ENCODE assay signal across 27 cellular contexts in the genomic region with DNA sequence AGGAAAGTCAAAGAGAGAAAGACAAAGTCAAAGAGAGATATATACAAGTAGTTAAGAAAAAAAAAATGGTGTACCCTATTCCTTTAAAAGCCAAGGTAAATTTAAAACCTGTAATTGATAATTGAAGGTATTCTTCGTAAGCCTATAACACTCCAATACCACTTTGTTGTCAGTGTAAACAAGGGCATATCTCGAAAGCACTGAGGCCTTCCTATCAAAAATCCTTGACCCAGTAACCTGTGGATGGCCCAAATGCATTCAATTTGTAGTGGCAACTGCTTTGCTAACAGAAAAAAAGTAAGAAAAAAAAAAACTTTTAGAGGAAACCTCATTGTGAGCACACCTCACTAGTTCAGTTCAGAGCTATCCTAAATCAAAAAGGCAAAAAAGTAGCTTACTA. TPM values are rescaled to one million over a fixed set of nuclear protein-coding genes. Genes with fewer than 3 reads are reported as not detected.
DNase-seq lines count a peak whose midpoint lies in the region; ATAC-seq, FAIRE-seq and TF ChIP-seq lines count a peak whose summit lies in the region.
"Had no signal": no experiment of that assay in that cellular context is flagged by ENCODE, and none has a peak within 500 bp of the region (broad histone marks: within the 10 kb centered on the region; RNA-seq: fewer than 3 reads in every experiment).

No MANE protein-coding gene starts in this region.

- H3K4me2 ChIP-seq in osteoblast (ENCODE audit: insufficient read depth, low read length) = no peak overlapping the region
- H3K4me2 ChIP-seq: hepatocyte had no signal

- H3K4me1 Mint-ChIP-seq in activated naive CD4-positive, alpha-beta T cell treated with anti-CD3 and anti-CD28 coated beads, Interleukin-2, amount 10 ng/mL, durations not matched to agents 7 days and 5 days = peaks cover 22% of the 10 kb centered on the region
- peaks cover 17% of the 10 kb centered on the region for H3K4me1 Mint-ChIP-seq in activated naive CD4-positive, alpha-beta T cell treated with anti-CD3 and anti-CD28 coated beads for 36 hours (ENCODE audit: low read depth)
- peaks cover 25% of the 10 kb centered on the region for H3K4me1 Mint-ChIP-seq in activated T-helper 17 cell treated with anti-CD3 and anti-CD28 coated beads, Interleukin-2, amount 50 U/mL, for 72 hours
- peaks cover 53% of the 10 kb centered on the region for H3K4me1 Mint-ChIP-seq in stimulated activated effector memory CD8-positive, alpha-beta T cell treated with anti-CD3 and anti-CD28 coated beads, Interleukin-12 subunit alpha, Interleukin-12 subunit beta, amount 100 ng/mL, for 72 hours
- H3K4me1 Mint-ChIP-seq: mesothelial cell of epicardium had no signal

- peak overlapping the region; percentile 62 for H3K27ac Mint-ChIP-seq in activated naive CD4-positive, alpha-beta T cell treated with anti-CD3 and anti-CD28 coated beads, Interleukin-2, amount 10 ng/mL, durations not matched to agents 7 days and 5 days
- no peak overlapping the region for H3K27ac Mint-ChIP-seq in activated naive CD4-positive, alpha-beta T cell treated with anti-CD3 and anti-CD28 coated beads for 36 hours
- H3K27ac Mint-ChIP-seq in activated T-helper 17 cell treated with anti-CD3 and anti-CD28 coated beads, Interleukin-2, amount 50 U/mL, for 72 hours = peak overlapping the region; percentile 76
- peak overlapping the region; percentile 92 for H3K27ac Mint-ChIP-seq in stimulated activated effector memory CD8-positive, alpha-beta T cell treated with anti-CD3 and anti-CD28 coated beads, Interleukin-12 subunit alpha, Interleukin-12 subunit beta, amount 100 ng/mL, for 72 hours
- H3K27ac Mint-ChIP-seq: mesothelial cell of epicardium had no signal

- no peaks in the 10 kb centered on the region for H4K20me1 ChIP-seq in osteoblast (ENCODE audit: insufficient read depth, low read length)

- no peak for DNase-seq in activated naive CD4-positive, alpha-beta T cell treated with anti-CD3 and anti-CD28 coated beads, Interleukin-2, amount 10 ng/mL, durations not matched to agents 7 days and 5 days
- no peak for DNase-seq in activated naive CD4-positive, alpha-beta T cell treated with anti-CD3 and anti-CD28 coated beads for 36 hours
- DNase-seq in GM12892 (ENCODE audit: insufficient read length) (no peak), SIG-M5 (lab: John Stamatoyannopoulos, UW) (no peak), osteoblast (ENCODE audit: insufficient read length, low spot score, missing footprints) (no peak), NCI-H1105 treated with DMSO at 0.1 percent for 48 hours (lab: John Stamatoyannopoulos, UW) (no peak)
- DNase-seq in stimulated activated effector memory CD8-positive, alpha-beta T cell treated with anti-CD3 and anti-CD28 coated beads, Interleukin-12 subunit alpha, Interleukin-12 subunit beta, amount 100 ng/mL, for 72 hours (ENCODE audit: low spot score in 2 of 2) = no peak
- DNase-seq: ACHN; activated CD8-positive, alpha-beta memory T cell treated with anti-CD3 and anti-CD28 coated beads for 24 hours; C1 segment of cervical spinal cord; DMS 273 treated with DMSO at 0.1 percent for 48 hours; foreskin keratinocyte; naive thymus-derived CD8-positive, alpha-beta T cell; NCI-H2107; NCI-H446; NCI-H82; OCI-M1; spleen; stimulated activated CD4-positive, alpha-beta T cell treated with anti-CD3 and anti-CD28 coated beads, Interleukin-2, amount 100 ng/mL, for 48 hours; stimulated activated naive CD4-positive, alpha-beta T cell had no signal

- no peak overlapping the region for H3K27ac ChIP-seq in osteoblast (ENCODE audit: low read depth, low read length)
- H3K27ac ChIP-seq: foreskin keratinocyte, hepatocyte, thoracic aorta, vagina had no signal

- CTCF ChIA-PET in activated naive CD4-positive, alpha-beta T cell treated with anti-CD3 and anti-CD28 coated beads, Interleukin-2, amount 10 ng/mL, durations not matched to agents 7 days and 5 days (lab: Charles Lee) = no interaction called here
- CTCF ChIA-PET in activated naive CD4-positive, alpha-beta T cell treated with anti-CD3 and anti-CD28 coated beads for 36 hours (lab: Charles Lee) = interaction anchor here (0.7 kb wide), 1 partner anchor 623 kb away, joined by 4 read pairs; no protein-coding TSS in a partner anchor

- peaks cover 30% of the 10 kb centered on the region for H3K9me3 Mint-ChIP-seq in activated naive CD4-positive, alpha-beta T cell treated with anti-CD3 and anti-CD28 coated beads, Interleukin-2, amount 10 ng/mL, durations not matched to agents 7 days and 5 days
- H3K9me3 Mint-ChIP-seq in activated naive CD4-positive, alpha-beta T cell treated with anti-CD3 and anti-CD28 coated beads for 36 hours = peaks cover 6% of the 10 kb centered on the region
- H3K9me3 Mint-ChIP-seq in activated T-helper 17 cell treated with anti-CD3 and anti-CD28 coated beads, Interleukin-2, amount 50 U/mL, for 72 hours = peaks cover 6% of the 10 kb centered on the region
- H3K9me3 Mint-ChIP-seq in stimulated activated effector memory CD8-positive, alpha-beta T cell treated with anti-CD3 and anti-CD28 coated beads, Interleukin-12 subunit alpha, Interleukin-12 subunit beta, amount 100 ng/mL, for 72 hours = peaks cover 3% of the 10 kb centered on the region

- H3K4me3 Mint-ChIP-seq in activated naive CD4-positive, alpha-beta T cell treated with anti-CD3 and anti-CD28 coated beads, Interleukin-2, amount 10 ng/mL, durations not matched to agents 7 days and 5 days = no peak overlapping the region
- no peak overlapping the region for H3K4me3 Mint-ChIP-seq in activated naive CD4-positive, alpha-beta T cell treated with anti-CD3 and anti-CD28 coated beads for 36 hours
- H3K4me3 Mint-ChIP-seq in activated T-helper 17 cell treated with anti-CD3 and anti-CD28 coated beads, Interleukin-2, amount 50 U/mL, for 72 hours = peak overlapping the region; percentile 77
- peak overlapping the region; percentile 86 for H3K4me3 Mint-ChIP-seq in stimulated activated effector memory CD8-positive, alpha-beta T cell treated with anti-CD3 and anti-CD28 coated beads, Interleukin-12 subunit alpha, Interleukin-12 subunit beta, amount 100 ng/mL, for 72 hours
- H3K4me3 Mint-ChIP-seq: mesothelial cell of epicardium had no signal

- H3K9me3 ChIP-seq in osteoblast (ENCODE audit: low read depth, low read length) = no peaks in the 10 kb centered on the region
- H3K9me3 ChIP-seq: spleen, thoracic aorta, vagina had no signal

- H3K36me3 Mint-ChIP-seq in activated naive CD4-positive, alpha-beta T cell treated with anti-CD3 and anti-CD28 coated beads, Interleukin-2, amount 10 ng/mL, durations not matched to agents 7 days and 5 days = peaks cover 18% of the 10 kb centered on the region
- peaks cover 3% of the 10 kb centered on the region for H3K36me3 Mint-ChIP-seq in activated naive CD4-positive, alpha-beta T cell treated with anti-CD3 and anti-CD28 coated beads for 36 hours (ENCODE audit: low read depth)
- no peaks in the 10 kb centered on the region for H3K36me3 Mint-ChIP-seq in activated T-helper 17 cell treated with anti-CD3 and anti-CD28 coated beads, Interleukin-2, amount 50 U/mL, for 72 hours (ENCODE audit: low read depth)
- H3K36me3 Mint-ChIP-seq in stimulated activated effector memory CD8-positive, alpha-beta T cell treated with anti-CD3 and anti-CD28 coated beads, Interleukin-12 subunit alpha, Interleukin-12 subunit beta, amount 100 ng/mL, for 72 hours = peaks cover 19% of the 10 kb centered on the region

- H3K4me1 ChIP-seq in osteoblast (ENCODE audit: insufficient read depth, low read length) = no peaks in the 10 kb centered on the region
- H3K4me1 ChIP-seq: foreskin keratinocyte, vagina had no signal

- peak; percentile 51 for FAIRE-seq in GM12892 (lab: Jason Lieb, UNC)

- no peak overlapping the region for H2AFZ ChIP-seq in osteoblast (ENCODE audit: low read length)
- H2AFZ ChIP-seq: hepatocyte had no signal

- H3K36me3 ChIP-seq in osteoblast (ENCODE audit: insufficient read depth, low read length) = no peaks in the 10 kb centered on the region
- H3K36me3 ChIP-seq: spleen, thoracic aorta, vagina had no signal

- ATAC-seq in activated T-helper 17 cell treated with anti-CD3 and anti-CD28 coated beads, Interleukin-2, amount 50 U/mL, for 72 hours (replicated peaks) = no peak
- no peak for ATAC-seq in stimulated activated effector memory CD8-positive, alpha-beta T cell treated with anti-CD3 and anti-CD28 coated beads, Interleukin-12 subunit alpha, Interleukin-12 subunit beta, amount 100 ng/mL, for 72 hours
- ATAC-seq: esophagus mucosa; foreskin keratinocyte; left lobe of liver; naive thymus-derived CD8-positive, alpha-beta T cell had no signal

- H3K27me3 ChIP-seq in osteoblast (ENCODE audit: insufficient read depth, low read length) = no peaks in the 10 kb centered on the region
- H3K27me3 ChIP-seq: foreskin keratinocyte, hepatocyte, spleen, vagina had no signal

- TF ChIP-seq POLR2A in GM12892 (IDR thresholded peaks at IDR 0.05; ENCODE audit: low read depth, low read length) = no peak

- H3K27me3 Mint-ChIP-seq in activated naive CD4-positive, alpha-beta T cell treated with anti-CD3 and anti-CD28 coated beads, Interleukin-2, amount 10 ng/mL, durations not matched to agents 7 days and 5 days = no peaks in the 10 kb centered on the region
- no peaks in the 10 kb centered on the region for H3K27me3 Mint-ChIP-seq in activated naive CD4-positive, alpha-beta T cell treated with anti-CD3 and anti-CD28 coated beads for 36 hours (ENCODE audit: low read depth)
- no peaks in the 10 kb centered on the region for H3K27me3 Mint-ChIP-seq in activated T-helper 17 cell treated with anti-CD3 and anti-CD28 coated beads, Interleukin-2, amount 50 U/mL, for 72 hours
- H3K27me3 Mint-ChIP-seq: naive thymus-derived CD8-positive, alpha-beta T cell had no signal

- H3K79me2 ChIP-seq in osteoblast (ENCODE audit: insufficient read depth, low read length) = no peaks in the 10 kb centered on the region
- H3K79me2 ChIP-seq: hepatocyte had no signal

- intact Hi-C loops in activated naive CD4-positive, alpha-beta T cell treated with anti-CD3 and anti-CD28 coated beads for 36 hours (cut with micrococcal nuclease) = no loop called here

- H3K4me3 ChIP-seq in osteoblast (ENCODE audit: insufficient read depth, low read length) = no peak overlapping the region
- H3K4me3 ChIP-seq: hepatocyte, thoracic aorta, vagina had no signal

- TF ChIP-seq CTCF in osteoblast (IDR thresholded peaks at IDR 0.05; ENCODE audit: extremely low read depth, low read depth, low read length) = no peak

RNA-seq across cellular contexts. Expression of a gene that starts 39.3 kb away (rescaled TPM):
- 1 to 10 TPM; 1.0 to 2.3 TPM for total RNA-seq in activated naive CD4-positive, alpha-beta T cell treated with anti-CD3 and anti-CD28 coated beads for 36 hours
- polyA plus RNA-seq in GM12892 (2012; ENCODE audit: missing spikeins) = 0.68 TPM
- 1 to 10 TPM; 1.4 to 1.5 TPM for total RNA-seq in activated T-helper 17 cell treated with anti-CD3 and anti-CD28 coated beads, Interleukin-2, amount 50 U/mL, for 72 hours
- 0.72 and 3.5 TPM in 2 replicates for total RNA-seq in osteoblast

Comparison
In these comparisons a context has a peak if more than half of its experiments do, and no peak if none do; other contexts are left out.
1. H3K4me3 Mint-ChIP-seq: peak in activated T-helper 17 cell treated with anti-CD3 and anti-CD28 coated beads, Interleukin-2, amount 50 U/mL, for 72 hours (single experiment) and stimulated activated effector memory CD8-positive, alpha-beta T cell treated with anti-CD3 and anti-CD28 coated beads, Interleukin-12 subunit alpha, Interleukin-12 subunit beta, amount 100 ng/mL, for 72 hours (single experiment); none in activated naive CD4-positive, alpha-beta T cell treated with anti-CD3 and anti-CD28 coated beads, Interleukin-2, amount 10 ng/mL, durations not matched to agents 7 days and 5 days (single experiment) and activated naive CD4-positive, alpha-beta T cell treated with anti-CD3 and anti-CD28 coated beads for 36 hours (single experiment).